14 cellular contexts compared by ENCODE assay signal in the genomic region with DNA sequence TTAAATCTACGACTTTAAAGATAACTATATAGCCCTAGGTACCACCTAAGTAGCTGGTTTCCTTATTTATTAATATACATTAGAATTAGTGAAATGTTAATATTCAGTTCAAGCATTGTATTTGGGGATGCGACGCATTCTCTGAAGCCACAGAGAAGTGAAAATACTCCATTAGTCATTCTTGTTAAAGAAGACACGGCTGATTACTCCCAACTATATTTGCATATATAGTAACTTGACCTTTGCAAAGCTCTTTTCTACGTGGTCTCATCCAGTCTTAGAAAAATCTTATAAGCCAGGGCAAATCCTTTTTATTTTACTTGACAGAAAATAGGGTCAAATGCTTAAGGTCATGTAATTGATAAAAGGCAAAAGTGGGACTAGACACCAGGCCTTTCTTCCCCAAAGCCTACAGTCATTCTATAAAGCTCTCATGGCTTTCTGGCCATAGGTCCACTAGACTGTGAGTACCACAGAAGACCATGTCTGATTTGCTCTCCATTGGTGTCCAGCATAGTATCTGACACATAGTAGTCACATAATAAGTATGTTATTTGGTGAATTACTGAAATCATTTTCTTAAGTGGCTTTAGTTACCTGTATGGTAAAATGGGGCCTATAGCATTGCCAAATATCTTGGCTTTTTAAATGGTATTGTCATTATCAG. TPM values are rescaled to one million over a fixed set of nuclear protein-coding genes. Genes with fewer than 3 reads are reported as not detected.
DNase-seq lines count a peak whose midpoint lies in the region; ATAC-seq, FAIRE-seq and TF ChIP-seq lines count a peak whose summit lies in the region.
"Had no signal": no experiment of that assay in that cellular context is flagged by ENCODE, and none has a peak within 500 bp of the region (broad histone marks: within the 10 kb centered on the region; RNA-seq: fewer than 3 reads in every experiment).

No MANE protein-coding gene starts in this region.

- CTCF ChIA-PET in PC-9 (lab: Charles Lee): no interaction called here

- H3K27ac ChIP-seq in OCI-LY3 (ENCODE audit: low read length) (no peak overlapping the region), osteoblast (ENCODE audit: low read depth, low read length) (no peak overlapping the region), PC-9 (no peak overlapping the region), right atrium auricular region (no peak overlapping the region)
- H3K27ac ChIP-seq: spleen had no signal

- no peak for TF ChIP-seq CTCF in OCI-LY3 (IDR thresholded peaks at IDR 0.05; ENCODE audit: low read depth, low read length)
- TF ChIP-seq CTCF in osteoblast (IDR thresholded peaks at IDR 0.05; ENCODE audit: extremely low read depth, low read depth, low read length): no peak
- no peak for TF ChIP-seq CTCF in PC-9 (conservative IDR thresholded peaks at IDR 0.05)
- TF ChIP-seq CTCF in right atrium auricular region (IDR thresholded peaks at IDR 0.05): no peak

- no peaks in the 10 kb centered on the region for H3K36me3 Mint-ChIP-seq in activated T-helper 1 cell treated with anti-CD3 and anti-CD28 coated beads, Interleukin-12 subunit alpha, Interleukin-12 subunit beta, Interleukin-2, Interleukin-4 antibody, amounts not matched to agents 30 ng/mL and 10 ng/mL and 1 ng/mL, durations not matched to agents 14 hours and 24 hours and 36 hours (ENCODE audit: low read depth)

- H3K4me1 ChIP-seq in OCI-LY3 (ENCODE audit: low read length) (peaks cover 39% of the 10 kb centered on the region), osteoblast (ENCODE audit: insufficient read depth, low read length) (peaks cover 30% of the 10 kb centered on the region), PC-9 (replicated peaks; ENCODE audit: insufficient read depth) (peaks cover 20% of the 10 kb centered on the region), right atrium auricular region (peaks cover 0 to 40% of the 10 kb centered on the region in 2 donors)
- H3K4me1 ChIP-seq: HAP-1 had no signal

- peak; percentile 77 for FAIRE-seq in GM18507 (lab: Jason Lieb, UNC)
- FAIRE-seq: D721Med had no signal

- H3K27me3 ChIP-seq in OCI-LY3 (ENCODE audit: low read depth, low read length) (peaks cover 50% of the 10 kb centered on the region), osteoblast (ENCODE audit: insufficient read depth, low read length) (no peaks in the 10 kb centered on the region), PC-9 (ENCODE audit: insufficient read depth, low read depth) (no peaks in the 10 kb centered on the region), right atrium auricular region (no peaks in the 10 kb centered on the region)
- H3K27me3 ChIP-seq: spleen had no signal

- H3K9me2 ChIP-seq in PC-9 (ENCODE audit: insufficient read depth): no peaks in the 10 kb centered on the region

- H3K27ac Mint-ChIP-seq in activated T-helper 1 cell treated with anti-CD3 and anti-CD28 coated beads, Interleukin-12 subunit alpha, Interleukin-12 subunit beta, Interleukin-2, Interleukin-4 antibody, amounts not matched to agents 30 ng/mL and 10 ng/mL and 1 ng/mL, durations not matched to agents 14 hours and 24 hours and 36 hours: no peak overlapping the region
- H3K27ac Mint-ChIP-seq: activated naive CD8-positive, alpha-beta T cell had no signal

- H3K36me3 ChIP-seq in OCI-LY3 (replicated peaks; ENCODE audit: low read depth, low read length): no peaks in the 10 kb centered on the region
- no peaks in the 10 kb centered on the region for H3K36me3 ChIP-seq in osteoblast (ENCODE audit: insufficient read depth, low read length)
- H3K36me3 ChIP-seq in PC-9 (ENCODE audit: low read depth): no peaks in the 10 kb centered on the region
- H3K36me3 ChIP-seq in right atrium auricular region: no peaks in the 10 kb centered on the region
- H3K36me3 ChIP-seq: HAP-1, spleen had no signal

- POLR2A ChIA-PET in PC-9 (lab: Charles Lee; ENCODE audit: unreplicated experiment): no interaction called here

- DNase-seq in GM18507 (ENCODE audit: extremely low spot score, insufficient read length, low read depth) (peak; percentile 44), osteoblast (ENCODE audit: insufficient read length, low spot score, missing footprints) (no peak), PC-9 (no peak), right atrium auricular region (ENCODE audit: low spot score) (no peak)
- no peak for DNase-seq in activated T-helper 1 cell treated with anti-CD3 and anti-CD28 coated beads, Interleukin-12 subunit alpha, Interleukin-12 subunit beta, Interleukin-2, Interleukin-4 antibody, amounts not matched to agents 30 ng/mL and 10 ng/mL and 1 ng/mL, durations not matched to agents 14 hours and 24 hours and 36 hours (ENCODE audit: low spot score)
- DNase-seq: effector memory CD4-positive, alpha-beta T cell; spleen; stimulated activated naive CD4-positive, alpha-beta T cell treated with Interleukin-2 at 50 U/mL for 16 hours had no signal

- no peaks in the 10 kb centered on the region for H3K79me2 ChIP-seq in OCI-LY3 (ENCODE audit: low read length)
- peaks cover 88% of the 10 kb centered on the region for H3K79me2 ChIP-seq in osteoblast (ENCODE audit: insufficient read depth, low read length)
- H3K79me2 ChIP-seq in PC-9 (ENCODE audit: low read depth): no peaks in the 10 kb centered on the region

- H4K20me1 ChIP-seq in OCI-LY3 (ENCODE audit: insufficient read depth, low read length) (0 out of 2 replicates have a peak, but pooled peaks cover 5% of the 10 kb centered on the region), osteoblast (ENCODE audit: insufficient read depth, low read length) (peaks cover 24% of the 10 kb centered on the region), PC-9 (ENCODE audit: insufficient read depth) (no peaks in the 10 kb centered on the region)

- ATAC-seq in GM21360 (IDR thresholded peaks at IDR 0.05; ENCODE audit: unreplicated experiment) (peak; percentile 74), HG03039 (IDR thresholded peaks at IDR 0.05; ENCODE audit: unreplicated experiment) (peak; percentile 78)

- BruUV-seq in PC-9 (replicated peaks; lab: Mats Ljungman, UMichigan): no TSS peak

- no peaks in the 10 kb centered on the region for H3K4me1 Mint-ChIP-seq in activated T-helper 1 cell treated with anti-CD3 and anti-CD28 coated beads, Interleukin-12 subunit alpha, Interleukin-12 subunit beta, Interleukin-2, Interleukin-4 antibody, amounts not matched to agents 30 ng/mL and 10 ng/mL and 1 ng/mL, durations not matched to agents 14 hours and 24 hours and 36 hours (ENCODE audit: low read depth)

- no peak overlapping the region for H2AFZ ChIP-seq in OCI-LY3 (ENCODE audit: low read depth, low read length)
- H2AFZ ChIP-seq in osteoblast (ENCODE audit: low read length): no peak overlapping the region
- H2AFZ ChIP-seq in PC-9: no peak overlapping the region

- H3K9me3 Mint-ChIP-seq in activated T-helper 1 cell treated with anti-CD3 and anti-CD28 coated beads, Interleukin-12 subunit alpha, Interleukin-12 subunit beta, Interleukin-2, Interleukin-4 antibody, amounts not matched to agents 30 ng/mL and 10 ng/mL and 1 ng/mL, durations not matched to agents 14 hours and 24 hours and 36 hours: no peaks in the 10 kb centered on the region

- no peaks in the 10 kb centered on the region for H3K27me3 Mint-ChIP-seq in activated T-helper 1 cell treated with anti-CD3 and anti-CD28 coated beads, Interleukin-12 subunit alpha, Interleukin-12 subunit beta, Interleukin-2, Interleukin-4 antibody, amounts not matched to agents 30 ng/mL and 10 ng/mL and 1 ng/mL, durations not matched to agents 14 hours and 24 hours and 36 hours (ENCODE audit: insufficient read depth)
- H3K27me3 Mint-ChIP-seq: activated naive CD8-positive, alpha-beta T cell had no signal

- H3K4me2 ChIP-seq in OCI-LY3 (ENCODE audit: low read length) (peak overlapping the region; percentile 71), osteoblast (ENCODE audit: insufficient read depth, low read length) (no peak overlapping the region), PC-9 (no peak overlapping the region)

- H3K4me3 Mint-ChIP-seq in activated T-helper 1 cell treated with anti-CD3 and anti-CD28 coated beads, Interleukin-12 subunit alpha, Interleukin-12 subunit beta, Interleukin-2, Interleukin-4 antibody, amounts not matched to agents 30 ng/mL and 10 ng/mL and 1 ng/mL, durations not matched to agents 14 hours and 24 hours and 36 hours: no peak overlapping the region
- H3K4me3 Mint-ChIP-seq: activated naive CD8-positive, alpha-beta T cell had no signal

- H3K4me3 ChIP-seq in OCI-LY3 (ENCODE audit: low read length) (peak overlapping the region; percentile 50), osteoblast (ENCODE audit: insufficient read depth, low read length) (no peak overlapping the region), PC-9 (no peak overlapping the region), right atrium auricular region (no peak overlapping the region)
- H3K4me3 ChIP-seq: HAP-1, spleen had no signal

- H3K9me3 ChIP-seq in OCI-LY3 (ENCODE audit: insufficient read depth, low read length) (no peaks in the 10 kb centered on the region), osteoblast (ENCODE audit: low read depth, low read length) (no peaks in the 10 kb centered on the region), PC-9 (ENCODE audit: insufficient read depth, low read depth) (no peaks in the 10 kb centered on the region), right atrium auricular region (no peaks in the 10 kb centered on the region)
- H3K9me3 ChIP-seq: HAP-1, spleen had no signal

- intact Hi-C loops in activated T-helper 1 cell treated with anti-CD3 and anti-CD28 coated beads, Interleukin-12 subunit alpha, Interleukin-12 subunit beta, Interleukin-2, Interleukin-4 antibody, amounts not matched to agents 30 ng/mL and 10 ng/mL and 1 ng/mL, durations not matched to agents 14 hours and 24 hours and 36 hours (cut with micrococcal nuclease): no loop called here
- intact Hi-C loops in PC-9 (cut with micrococcal nuclease; ENCODE audit: unreplicated experiment): no loop called here

- H3F3A ChIP-seq in PC-9 (ENCODE audit: insufficient read depth, low read depth): peaks cover 3% of the 10 kb centered on the region; the same call in 1 of the 2 replicates

- H3K9ac ChIP-seq in OCI-LY3 (ENCODE audit: low read length): no peak overlapping the region

RNA-seq across cellular contexts. Expression of gene ZHX3, which starts 11.3 kb away (rescaled TPM):
- 9.5 and 11.9 TPM in 2 replicates for total RNA-seq in activated T-helper 1 cell treated with anti-CD3 and anti-CD28 coated beads, Interleukin-12 subunit alpha, Interleukin-12 subunit beta, Interleukin-2, Interleukin-4 antibody, amounts not matched to agents 30 ng/mL and 10 ng/mL and 1 ng/mL, durations not matched to agents 14 hours and 24 hours and 36 hours
- 35.4 and 36.6 TPM in 2 replicates for total RNA-seq in osteoblast
- total RNA-seq in PC-9 (2021): 21.5 and 23.3 TPM in 2 replicates
- 10 to 100 TPM; 23.8 to 25.7 TPM for total RNA-seq in right atrium auricular region

RNA-seq across cellular contexts. Expression of gene LPIN3, which starts 34.4 kb away (rescaled TPM):
- total RNA-seq in activated T-helper 1 cell treated with anti-CD3 and anti-CD28 coated beads, Interleukin-12 subunit alpha, Interleukin-12 subunit beta, Interleukin-2, Interleukin-4 antibody, amounts not matched to agents 30 ng/mL and 10 ng/mL and 1 ng/mL, durations not matched to agents 14 hours and 24 hours and 36 hours: 1.1 and 1.4 TPM in 2 replicates
- total RNA-seq in osteoblast (9.0 and 10.3 TPM in 2 replicates), PC-9 (2021) (12.1 and 15.4 TPM in 2 replicates), right atrium auricular region (10 to 100 TPM in 1 of 2 donors, 1 to 10 TPM in 1; 9.7 to 13.7 TPM)
